1 cellular context compared by ENCODE assay signal in genomic region chr12:132632521-132633228, GRCh38.
TF ChIP-seq lines count a peak whose summit lies in the region.

No MANE protein-coding gene starts in this region.

TF ChIP-seq in GM12878, 131 proteins besides CTCF, POLR2A, EP300 and RAD21:
- TF ChIP-seq ATF3 (IDR thresholded peaks at IDR 0.05; ENCODE audit: borderline replicate concordance, extremely low read depth, low read depth, low read length) (peak; percentile 69; the same call in 1 of the 2 replicates), SPI1 (IDR thresholded peaks at IDR 0.05; ENCODE audit: borderline replicate concordance, insufficient read depth, low read depth, low read length) (peak; percentile 58; the same call in 1 of the 2 replicates), EZH2 (IDR thresholded peaks at IDR 0.05; ENCODE audit: borderline replicate concordance, control insufficient read depth, low read depth, low read length) (no peak)
